3 cellular contexts compared by ENCODE assay signal in the genomic region with DNA sequence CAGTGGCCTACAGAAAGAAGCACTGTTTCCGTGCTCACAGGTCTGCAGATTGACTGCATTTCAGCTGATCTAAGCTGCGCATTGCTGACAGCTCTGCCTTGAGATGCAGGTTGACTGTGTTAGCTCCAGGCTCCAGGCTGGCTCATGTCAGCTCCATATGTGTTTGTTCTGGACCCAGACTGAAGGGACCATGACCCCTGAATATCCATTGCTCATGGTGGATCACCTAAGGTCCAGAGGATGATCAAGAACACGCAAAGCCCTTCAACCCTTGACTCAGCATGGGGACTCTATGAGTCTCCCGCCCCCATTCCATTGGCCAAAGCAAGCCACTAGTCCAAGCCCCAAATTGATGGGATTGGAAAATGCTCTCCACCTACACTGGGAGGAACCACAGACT.
"Had no signal": no experiment of that assay in that cellular context is flagged by ENCODE, and none has a peak within 500 bp of the region (broad histone marks: within the 10 kb centered on the region; RNA-seq: fewer than 3 reads in every experiment).

No MANE protein-coding gene starts in this region.

- H3K4me3 ChIP-seq: GM12878 had no signal

- ATAC-seq: GM12878 had no signal

- DNase-seq: GDM1, GF-D8 had no signal
